Comparison of ENCODE assay signal across 8 cellular contexts in genomic region chr18:22168360-22168921, GRCh38. TPM values are rescaled to one million over a fixed set of nuclear protein-coding genes. Genes with fewer than 3 reads are reported as not detected.
DNase-seq lines count a peak whose midpoint lies in the region; ATAC-seq and TF ChIP-seq lines count a peak whose summit lies in the region.

No MANE protein-coding gene starts in this region.

- H3K27ac Mint-ChIP-seq in activated CD4-positive, alpha-beta T cell treated with anti-CD3 and anti-CD28 coated beads, Interleukin-2, amount 10 ng/mL, durations not matched to agents 24 days and 14 days = peak overlapping the region; percentile 51

- peak; percentile 64 for DNase-seq in activated CD4-positive, alpha-beta T cell treated with anti-CD3 and anti-CD28 coated beads, Interleukin-2, amount 10 ng/mL, durations not matched to agents 24 days and 14 days
- no peak for DNase-seq in activated CD4-positive, alpha-beta T cell treated with anti-CD3 and anti-CD28 coated beads for 4 hours
- DNase-seq in heart right ventricle = peak; percentile 44 to 47
- DNase-seq in stimulated activated CD8-positive, alpha-beta memory T cell treated with anti-CD3 and anti-CD28 coated beads, Interleukin-4, amount 100 ng/mL, for 48 hours = peak; percentile 45
- no peak for DNase-seq in NCI-H345 treated with DMSO at 0.1 percent for 48 hours (lab: John Stamatoyannopoulos, UW; ENCODE audit: unreplicated experiment)

- ATAC-seq in heart right ventricle = peak in 5 of 8 donors; percentile 2 to 23 (median 8)
- ATAC-seq in HG02610 (IDR thresholded peaks at IDR 0.05; ENCODE audit: unreplicated experiment) = no peak
- ATAC-seq in HG02588 (IDR thresholded peaks at IDR 0.05; ENCODE audit: unreplicated experiment) = no peak

- H3K27ac ChIP-seq in VCaP = peak overlapping the region; percentile 90
- H3K27ac ChIP-seq in heart right ventricle = peak overlapping the region; percentile 92 to 100 (median 98)

- peak overlapping the region; percentile 71 to 97 (median 93) for H3K4me3 ChIP-seq in heart right ventricle

- peak; percentile 43; the same call in 1 of the 2 replicates for TF ChIP-seq CTCF in VCaP (conservative IDR thresholded peaks at IDR 0.05)
- TF ChIP-seq CTCF in heart right ventricle (IDR thresholded peaks at IDR 0.05) = peak in 3 of 9 donors; percentile 16 to 36 (median 23)

- intact Hi-C loops in activated CD4-positive, alpha-beta T cell treated with anti-CD3 and anti-CD28 coated beads, Interleukin-2, amount 10 ng/mL, durations not matched to agents 24 days and 14 days (cut with micrococcal nuclease) = loop anchor here (5.0 kb wide), 3 partner anchors 179 to 926 kb away; partner anchors contain the start of gene GREB1L
- intact Hi-C loops in heart right ventricle (cut with DNase I) = loop anchor here in 9 of 10 donors (2.0 to 10.0 kb wide), 18 partner anchors 44 to 764 kb away; partner anchors contain the start of gene RBBP8 (in 1 of the 9)

- H3K4me1 Mint-ChIP-seq in activated CD4-positive, alpha-beta T cell treated with anti-CD3 and anti-CD28 coated beads, Interleukin-2, amount 10 ng/mL, durations not matched to agents 24 days and 14 days = peaks cover 17% of the 10 kb centered on the region

- WGBS in heart right ventricle, 2 donors = 1% methylated on average over 36 of the region's 36 CpGs

- H3K27me3 Mint-ChIP-seq in activated CD4-positive, alpha-beta T cell treated with anti-CD3 and anti-CD28 coated beads, Interleukin-2, amount 10 ng/mL, durations not matched to agents 24 days and 14 days = peaks cover 76% of the 10 kb centered on the region

- peaks cover 11% of the 10 kb centered on the region for H3K36me3 Mint-ChIP-seq in activated CD4-positive, alpha-beta T cell treated with anti-CD3 and anti-CD28 coated beads, Interleukin-2, amount 10 ng/mL, durations not matched to agents 24 days and 14 days (ENCODE audit: low read depth)

- no peaks in the 10 kb centered on the region for H3K9me3 Mint-ChIP-seq in activated CD4-positive, alpha-beta T cell treated with anti-CD3 and anti-CD28 coated beads, Interleukin-2, amount 10 ng/mL, durations not matched to agents 24 days and 14 days

- peaks cover 0 to 24% (median 8%) of the 10 kb centered on the region in 9 donors for H3K36me3 ChIP-seq in heart right ventricle

- H3K9me3 ChIP-seq in heart right ventricle = no peaks in the 10 kb centered on the region

- peak overlapping the region; percentile 54 for H3K4me3 Mint-ChIP-seq in activated CD4-positive, alpha-beta T cell treated with anti-CD3 and anti-CD28 coated beads, Interleukin-2, amount 10 ng/mL, durations not matched to agents 24 days and 14 days

- peaks cover 0 to 96% (median 45%) of the 10 kb centered on the region in 7 donors for H3K27me3 ChIP-seq in heart right ventricle

- H3K4me1 ChIP-seq in heart right ventricle = peaks cover 0 to 46% (median 36%) of the 10 kb centered on the region in 9 donors

RNA-seq across cellular contexts. Expression of gene GATA6, which starts 0.9 kb away (rescaled TPM):
- not detected in 2 replicates for total RNA-seq in activated CD4-positive, alpha-beta T cell treated with anti-CD3 and anti-CD28 coated beads, Interleukin-2, amount 10 ng/mL, durations not matched to agents 24 days and 14 days
- 10 to 100 TPM; 54.6 to 99.5 (median 73.4) TPM for total RNA-seq in heart right ventricle
- 10 to 100 TPM; 36.7 to 46.5 TPM for polyA plus RNA-seq in heart right ventricle

Comparison
In these comparisons a context has a peak if more than half of its experiments do, and no peak if none do; other contexts are left out.
1. DNase-seq: peak in activated CD4-positive, alpha-beta T cell treated with anti-CD3 and anti-CD28 coated beads, Interleukin-2, amount 10 ng/mL, durations not matched to agents 24 days and 14 days (single experiment), heart right ventricle (2 of 2) and stimulated activated CD8-positive, alpha-beta memory T cell treated with anti-CD3 and anti-CD28 coated beads, Interleukin-4, amount 100 ng/mL, for 48 hours (single experiment); none in activated CD4-positive, alpha-beta T cell treated with anti-CD3 and anti-CD28 coated beads for 4 hours (0 of 2) and NCI-H345 treated with DMSO at 0.1 percent for 48 hours (single experiment).
2. ATAC-seq: peak in heart right ventricle (5 of 8); none in HG02610 (single experiment) and HG02588 (single experiment).
3. RNA of gene GATA6, which starts 0.9 kb away (total RNA-seq): 54.6 to 99.5 TPM in heart right ventricle; not detected in activated CD4-positive, alpha-beta T cell treated with anti-CD3 and anti-CD28 coated beads, Interleukin-2, amount 10 ng/mL, durations not matched to agents 24 days and 14 days; every median in the first group is over 10 times any median in the second.